21 cellular contexts compared by ENCODE assay signal in the genomic region with DNA sequence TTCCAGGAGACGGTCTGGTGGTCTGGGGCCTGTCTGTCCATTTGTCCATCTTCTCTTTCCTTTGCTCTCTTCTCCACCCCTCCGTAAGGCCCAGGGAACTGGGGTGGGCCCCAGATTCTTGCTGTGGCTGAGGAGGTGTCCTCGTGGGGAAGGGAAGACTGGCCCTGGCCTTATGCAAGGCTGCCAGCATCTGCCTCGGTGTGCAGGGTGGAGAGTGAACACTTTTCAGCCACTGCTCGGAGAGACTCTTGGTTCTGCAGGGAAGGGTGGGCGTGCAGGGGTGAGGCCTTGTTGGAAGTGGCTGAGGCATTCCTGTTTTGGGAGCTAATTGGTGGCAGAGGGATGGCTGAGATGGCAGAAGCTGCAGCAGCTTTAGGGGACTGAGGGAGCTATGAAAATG. TPM values are rescaled to one million over a fixed set of nuclear protein-coding genes. Genes with fewer than 3 reads are reported as not detected.
"Had no signal": no experiment of that assay in that cellular context is flagged by ENCODE, and none has a peak within 500 bp of the region (broad histone marks: within the 10 kb centered on the region; RNA-seq: fewer than 3 reads in every experiment).

No MANE protein-coding gene starts in this region.

- H3K4me3 ChIP-seq: skin epidermis, stomach, suprapubic skin, tibial nerve had no signal

- H3K27ac Mint-ChIP-seq: activated naive CD4-positive, alpha-beta T cell treated with anti-CD3 and anti-CD28 coated beads for 36 hours; activated T-cell treated with anti-CD3 and anti-CD28 coated beads, Interleukin-2, amount 50 U/mL, for 72 hours; stimulated activated effector memory CD8-positive, alpha-beta T cell treated with anti-CD3 and anti-CD28 coated beads, Interleukin-12 subunit alpha, Interleukin-12 subunit beta, amount 100 ng/mL, for 72 hours had no signal

- H3K4me1 ChIP-seq: tibial nerve had no signal

- H3K4me3 Mint-ChIP-seq: activated naive CD4-positive, alpha-beta T cell treated with anti-CD3 and anti-CD28 coated beads for 36 hours; activated naive CD8-positive, alpha-beta T cell treated with anti-CD3 and anti-CD28 coated beads, Interleukin-2, amount 10 ng/mL, durations not matched to agents 7 days and 5 days; activated T-cell treated with anti-CD3 and anti-CD28 coated beads, Interleukin-2, amount 50 U/mL, for 72 hours; natural killer cell; stimulated activated effector memory CD8-positive, alpha-beta T cell treated with anti-CD3 and anti-CD28 coated beads, Interleukin-12 subunit alpha, Interleukin-12 subunit beta, amount 100 ng/mL, for 72 hours had no signal

- H3K36me3 Mint-ChIP-seq: activated naive CD8-positive, alpha-beta T cell treated with anti-CD3 and anti-CD28 coated beads, Interleukin-2, amount 10 ng/mL, durations not matched to agents 7 days and 5 days; natural killer cell; stimulated activated effector memory CD8-positive, alpha-beta T cell treated with anti-CD3 and anti-CD28 coated beads, Interleukin-12 subunit alpha, Interleukin-12 subunit beta, amount 100 ng/mL, for 72 hours had no signal

- H3K27ac ChIP-seq: skin epidermis, stomach, suprapubic skin, tibial nerve had no signal

- DNase-seq: activated CD4-positive, alpha-beta T cell treated with anti-CD3 and anti-CD28 coated beads, Interleukin-2, amount 50 U/mL, for 48 hours; activated CD8-positive, alpha-beta memory T cell treated with anti-CD3 and anti-CD28 coated beads, Interleukin-2, amount 50 U/mL, for 48 hours; activated effector memory CD4-positive, alpha-beta T cell treated with Interleukin-2 at 50 U/mL for 16 hours; activated naive CD4-positive, alpha-beta T cell treated with anti-CD3 and anti-CD28 coated beads for 36 hours; activated naive CD8-positive, alpha-beta T cell treated with anti-CD3 and anti-CD28 coated beads, Interleukin-2, amount 10 ng/mL, durations not matched to agents 7 days and 5 days; activated T-cell treated with anti-CD3 and anti-CD28 coated beads, Interleukin-2, amount 50 U/mL, for 72 hours; cerebellar nuclear complex; cortex of kidney; midbrain; natural killer cell; stimulated activated CD4-positive, alpha-beta T cell treated with anti-CD3 and anti-CD28 coated beads, Interleukin-2, amount 100 ng/mL, for 24 hours; stomach; T-helper 9 cell had no signal

- H3K9me3 ChIP-seq: stomach, suprapubic skin, tibial nerve had no signal

- H3K9me3 Mint-ChIP-seq: activated naive CD4-positive, alpha-beta T cell treated with anti-CD3 and anti-CD28 coated beads for 36 hours; activated naive CD8-positive, alpha-beta T cell treated with anti-CD3 and anti-CD28 coated beads, Interleukin-2, amount 10 ng/mL, durations not matched to agents 7 days and 5 days; activated T-cell treated with anti-CD3 and anti-CD28 coated beads, Interleukin-2, amount 50 U/mL, for 72 hours; natural killer cell; stimulated activated effector memory CD8-positive, alpha-beta T cell treated with anti-CD3 and anti-CD28 coated beads, Interleukin-12 subunit alpha, Interleukin-12 subunit beta, amount 100 ng/mL, for 72 hours had no signal

- H3K27me3 ChIP-seq: suprapubic skin, tibial nerve had no signal

RNA-seq across cellular contexts. Expression of a gene that starts 23.0 kb away (rescaled TPM):
- total RNA-seq: activated naive CD4-positive, alpha-beta T cell treated with anti-CD3 and anti-CD28 coated beads for 36 hours; activated naive CD8-positive, alpha-beta T cell treated with anti-CD3 and anti-CD28 coated beads, Interleukin-2, amount 10 ng/mL, durations not matched to agents 7 days and 5 days; fibroblast of villous mesenchyme; glomerular endothelial cell; lung microvascular endothelial cell; natural killer cell; suprapubic skin; T-helper 1 cell treated with Interleukin-12 subunit alpha and Interleukin-12 subunit beta and Interleukin-4 antibody, amounts not matched to agents 30 ng/mL and 1 ng/mL, for 36 hours; tibial nerve had no signal
